25 cellular contexts compared by ENCODE assay signal in genomic region chr1:31084782-31085569, GRCh38.
"Had no signal": no experiment of that assay in that cellular context is flagged by ENCODE, and none has a peak within 500 bp of the region (broad histone marks: within the 10 kb centered on the region; RNA-seq: fewer than 3 reads in every experiment).

No MANE protein-coding gene starts in this region.

- H3K4me3 ChIP-seq: colonic mucosa, esophagus muscularis mucosa, gastroesophageal sphincter, heart left ventricle, lung, mucosa of descending colon, prostate gland, right atrium auricular region, skin epidermis, spleen, suprapubic skin, transverse colon had no signal

- H3K27me3 ChIP-seq: colonic mucosa, esophagus muscularis mucosa, foreskin keratinocyte, gastroesophageal sphincter, heart left ventricle, neutrophil, right atrium auricular region, spleen, suprapubic skin, transverse colon had no signal

- DNase-seq: colonic mucosa; effector CD8-positive, alpha-beta T cell; endodermal cell; foreskin keratinocyte; heart left ventricle; hippocampal formation; mucosa of descending colon; naive B cell; spleen; stimulated activated CD4-positive, alpha-beta T cell treated with anti-CD3 and anti-CD28 coated beads, Interleukin-4, amount 100 ng/mL, for 1 hour; stimulated activated CD8-positive, alpha-beta memory T cell treated with anti-CD3 and anti-CD28 coated beads, Interleukin-4, amount 100 ng/mL, for 48 hours; stimulated activated naive CD4-positive, alpha-beta T cell; stimulated activated naive CD8-positive, alpha-beta T cell treated with anti-CD3 and anti-CD28 coated beads, Interleukin-15, amount 100 ng/mL, for 72 hours; transverse colon had no signal

- H3K4me1 ChIP-seq: colonic mucosa, esophagus muscularis mucosa, foreskin keratinocyte, gastroesophageal sphincter, heart left ventricle, parathyroid adenoma, prostate gland, right atrium auricular region, spleen, suprapubic skin, transverse colon had no signal

- H3K27ac ChIP-seq: colonic mucosa, epithelial cell of prostate, esophagus muscularis mucosa, foreskin keratinocyte, gastroesophageal sphincter, heart left ventricle, neutrophil, parathyroid adenoma, prostate gland, right atrium auricular region, skin epidermis, spleen, suprapubic skin, transverse colon had no signal

- H3K79me2 ChIP-seq: parathyroid adenoma had no signal

- H3K9ac ChIP-seq: parathyroid adenoma had no signal

- H2AFZ ChIP-seq: parathyroid adenoma had no signal

- H3K9me3 ChIP-seq: colonic mucosa, esophagus muscularis mucosa, gastroesophageal sphincter, heart left ventricle, mucosa of descending colon, neutrophil, prostate gland, right atrium auricular region, spleen, suprapubic skin, transverse colon had no signal

- H3K36me3 ChIP-seq: colonic mucosa, esophagus muscularis mucosa, gastroesophageal sphincter, heart left ventricle, neutrophil, prostate gland, right atrium auricular region, spleen, suprapubic skin, transverse colon had no signal

- ATAC-seq: foreskin keratinocyte; gastroesophageal sphincter; heart left ventricle; mucosa of descending colon; natural killer cell treated with Interleukin-12 subunit alpha and Interleukin-12 subunit beta and Interleukin-15 and Interleukin-18, amount 100 ng/mL, for 72 hours; stimulated activated naive CD8-positive, alpha-beta T cell treated with anti-CD3 and anti-CD28 coated beads, Interleukin-15, amount 100 ng/mL, for 72 hours had no signal
